19 cellular contexts compared by ENCODE assay signal in genomic region chr2:135947483-135947882, GRCh38. TPM values are rescaled to one million over a fixed set of nuclear protein-coding genes. Genes with fewer than 3 reads are reported as not detected.
DNase-seq lines count a peak whose midpoint lies in the region; ATAC-seq, FAIRE-seq and TF ChIP-seq lines count a peak whose summit lies in the region.
"Had no signal": no experiment of that assay in that cellular context is flagged by ENCODE, and none has a peak within 500 bp of the region (broad histone marks: within the 10 kb centered on the region; RNA-seq: fewer than 3 reads in every experiment).

No MANE protein-coding gene starts in this region.

- in situ Hi-C loops in GM12878 (cut with MboI), result no loop called here

- no peak for TF ChIP-seq POLR2A in breast epithelium (IDR thresholded peaks at IDR 0.05)
- TF ChIP-seq POLR2A in GM12878 (IDR thresholded peaks at IDR 0.05; ENCODE audit: low read depth, low read length), result no peak

- H3K4me1 Mint-ChIP-seq in MCF 10A (ENCODE audit: insufficient read depth, unreplicated experiment), result peaks cover 36% of the 10 kb centered on the region
- H3K4me1 Mint-ChIP-seq in activated naive CD8-positive, alpha-beta T cell treated with anti-CD3 and anti-CD28 coated beads, Interleukin-2, amount 50 U/mL, for 24 hours, result peaks cover 56% of the 10 kb centered on the region

- WGBS in GM12878 (ENCODE audit: insufficient coverage, insufficient replicate concordance, low lambda C conversion rate, missing lambda C conversion rate), result 71% methylated on average over 2 of the region's 2 CpGs
- 100% methylated on average over 2 of the region's 2 CpGs for WGBS in smooth muscle cell (ENCODE audit: low lambda C conversion rate)

- H3K36me3 ChIP-seq in breast epithelium, result no peaks in the 10 kb centered on the region
- H3K36me3 ChIP-seq in PC-3 (ENCODE audit: low read depth, low read length), result peaks cover 16% of the 10 kb centered on the region
- H3K36me3 ChIP-seq in GM12878 (ENCODE audit: control insufficient read depth in 2 of 2, insufficient read depth in 2 of 2, low read length in 1 of 2), result peaks cover 1 to 14% of the 10 kb centered on the region in 2 experiments; a peak in 3 of 4 replicates
- H3K36me3 ChIP-seq in smooth muscle cell (ENCODE audit: low read depth), result peaks cover 3% of the 10 kb centered on the region

- SMC1A ChIA-PET in GM12878 (lab: Charles Lee; ENCODE audit: uncharacterized antibody, unreplicated experiment), result interaction anchor here (0.7 to 2.7 kb wide), 13 partner anchors 9 to 434 kb away, joined by 3 to 28 read pairs (median 4); no protein-coding TSS in a partner anchor

- BruUV-seq in MCF 10A (replicated peaks; lab: Mats Ljungman, UMichigan) (no TSS peak), PC-3 (replicated peaks; lab: Mats Ljungman, UMichigan) (no TSS peak), GM12878 (replicated peaks; lab: Mats Ljungman, UMichigan) (no TSS peak)

- TF ChIP-seq RAD21 in GM12878 (IDR thresholded peaks at IDR 0.05; ENCODE audit: insufficient read depth, low read depth, low read length), result no peak

- H3K27me3 Mint-ChIP-seq in MCF 10A (ENCODE audit: insufficient read depth, unreplicated experiment), result no peaks in the 10 kb centered on the region
- no peaks in the 10 kb centered on the region for H3K27me3 Mint-ChIP-seq in activated naive CD8-positive, alpha-beta T cell treated with anti-CD3 and anti-CD28 coated beads, Interleukin-2, amount 50 U/mL, for 24 hours

- no peak for DNase-seq in MCF 10A (ENCODE audit: unreplicated experiment)
- no peak for DNase-seq in breast epithelium (ENCODE audit: low spot score in 2 of 2)
- no peak for DNase-seq in PC-3
- no peak for DNase-seq in GM12878 (ENCODE audit: low read depth, low spot score)
- DNase-seq in smooth muscle cell (lab: John Stamatoyannopoulos, UW; ENCODE audit: unreplicated experiment), result no peak
- DNase-seq in dedifferentiated amniotic fluid mesenchymal stem cell (ENCODE audit: extremely low spot score), result no peak
- DNase-seq in activated naive CD8-positive, alpha-beta T cell treated with anti-CD3 and anti-CD28 coated beads, Interleukin-2, amount 50 U/mL, for 24 hours, result no peak
- DNase-seq: DMS79, H7, KG1, NCI-H1436, NCI-H1930, NCI-H345, NCI-H524 treated with DMSO at 0.1 percent for 48 hours, Right ventricle myocardium superior, SK-N-SH had no signal

- TF ChIP-seq CTCF in MCF 10A (IDR thresholded peaks at IDR 0.05; ENCODE audit: unreplicated experiment) (no peak), breast epithelium (IDR thresholded peaks at IDR 0.05) (no peak), PC-3 (conservative IDR thresholded peaks at IDR 0.05; ENCODE audit: low read depth, low read length) (no peak), GM12878 (IDR thresholded peaks at IDR 0.05 in 2 of 3, conservative IDR thresholded peaks at IDR 0.05 in 1 of 3; ENCODE audit: control insufficient read depth in 2 of 3, extremely low read depth in 1 of 3, insufficient read depth in 1 of 3, low read depth in 3 of 3, low read length in 3 of 3) (no peak), smooth muscle cell (IDR thresholded peaks at IDR 0.05; ENCODE audit: borderline replicate concordance, insufficient read depth, poor library complexity, severe bottlenecking) (no peak)

- peaks cover 39% of the 10 kb centered on the region for H3K36me3 Mint-ChIP-seq in MCF 10A (ENCODE audit: insufficient read depth, unreplicated experiment)
- H3K36me3 Mint-ChIP-seq in activated naive CD8-positive, alpha-beta T cell treated with anti-CD3 and anti-CD28 coated beads, Interleukin-2, amount 50 U/mL, for 24 hours (ENCODE audit: low read depth), result peaks cover 52% of the 10 kb centered on the region

- H3K4me2 ChIP-seq in PC-3 (ENCODE audit: low read length), result peak overlapping the region; percentile 72; the same call in 1 of the 2 replicates
- no peak overlapping the region for H3K4me2 ChIP-seq in GM12878 (ENCODE audit: control insufficient read depth, insufficient read depth)
- H3K4me2 ChIP-seq in smooth muscle cell, result no peak overlapping the region
- H3K4me2 ChIP-seq: BLaER1, SK-N-SH had no signal

- H3K9ac ChIP-seq in PC-3 (ENCODE audit: low read length), result no peak overlapping the region
- no peak overlapping the region for H3K9ac ChIP-seq in GM12878 (ENCODE audit: control insufficient read depth, insufficient read depth, low read length)
- H3K9ac ChIP-seq in smooth muscle cell (ENCODE audit: low read depth), result no peak overlapping the region
- H3K9ac ChIP-seq: BLaER1, SK-N-SH had no signal

- ATAC-seq in PC-3 (no peak), GM12878 (peak; percentile 48), GM19467 (IDR thresholded peaks at IDR 0.05; ENCODE audit: unreplicated experiment) (no peak)
- no peak for ATAC-seq in activated naive CD8-positive, alpha-beta T cell treated with anti-CD3 and anti-CD28 coated beads, Interleukin-2, amount 50 U/mL, for 24 hours

- no peaks in the 10 kb centered on the region for H3K4me1 ChIP-seq in breast epithelium
- H3K4me1 ChIP-seq in PC-3 (ENCODE audit: insufficient read depth, low read length), result peaks cover 30% of the 10 kb centered on the region
- H3K4me1 ChIP-seq in GM12878 (ENCODE audit: control insufficient read depth, insufficient read depth, low read length), result peaks cover 3% of the 10 kb centered on the region
- H3K4me1 ChIP-seq in smooth muscle cell (ENCODE audit: low read depth), result peaks cover 6% of the 10 kb centered on the region
- H3K4me1 ChIP-seq: BLaER1 had no signal

- RAD21 ChIA-PET in GM12878 (lab: Charles Lee; ENCODE audit: unreplicated experiment), result interaction anchor here (0.7 to 3.8 kb wide), 10 partner anchors 11 to 184 kb away, joined by 3 to 19 read pairs (median 4); no protein-coding TSS in a partner anchor

- H3K27me3 ChIP-seq in breast epithelium (no peaks in the 10 kb centered on the region), PC-3 (ENCODE audit: low read length) (no peaks in the 10 kb centered on the region), GM12878 (replicated peaks in 1 of 2; ENCODE audit: control insufficient read depth in 2 of 2, insufficient read depth in 2 of 2, low read length in 1 of 2) (no peaks in the 10 kb centered on the region), smooth muscle cell (ENCODE audit: low read depth) (no peaks in the 10 kb centered on the region)
- H3K27me3 ChIP-seq: BLaER1 had no signal

- H3K4me3 Mint-ChIP-seq in MCF 10A (ENCODE audit: unreplicated experiment), result no peak overlapping the region
- H3K4me3 Mint-ChIP-seq in activated naive CD8-positive, alpha-beta T cell treated with anti-CD3 and anti-CD28 coated beads, Interleukin-2, amount 50 U/mL, for 24 hours, result no peak overlapping the region

- H3K27ac ChIP-seq in breast epithelium (no peak overlapping the region), PC-3 (ENCODE audit: low read length) (peak overlapping the region; percentile 93), GM12878 (ENCODE audit: control insufficient read depth, insufficient read depth) (no peak overlapping the region), smooth muscle cell (ENCODE audit: low read depth) (peak overlapping the region; percentile 95)
- H3K27ac ChIP-seq: BLaER1 had no signal

- TF ChIP-seq EP300 in GM12878 (IDR thresholded peaks at IDR 0.05; ENCODE audit: borderline replicate concordance in 1 of 2, control insufficient read depth in 1 of 2, low read depth in 2 of 2, low read length in 2 of 2), result no peak

- peak overlapping the region; percentile 97 for H3K27ac Mint-ChIP-seq in MCF 10A (ENCODE audit: low read depth, unreplicated experiment)
- no peak overlapping the region for H3K27ac Mint-ChIP-seq in activated naive CD8-positive, alpha-beta T cell treated with anti-CD3 and anti-CD28 coated beads, Interleukin-2, amount 50 U/mL, for 24 hours

- H3K4me3 ChIP-seq in breast epithelium (no peak overlapping the region), PC-3 (ENCODE audit: low read length) (no peak overlapping the region), GM12878 (no peak overlapping the region), smooth muscle cell (no peak overlapping the region)
- H3K4me3 ChIP-seq: BLaER1 had no signal

- peaks cover 8% of the 10 kb centered on the region for H3K9me3 Mint-ChIP-seq in MCF 10A (ENCODE audit: unreplicated experiment)
- H3K9me3 Mint-ChIP-seq in activated naive CD8-positive, alpha-beta T cell treated with anti-CD3 and anti-CD28 coated beads, Interleukin-2, amount 50 U/mL, for 24 hours, result peaks cover 3% of the 10 kb centered on the region

- no peaks in the 10 kb centered on the region for H4K20me1 ChIP-seq in PC-3 (ENCODE audit: low read length)
- H4K20me1 ChIP-seq in GM12878 (ENCODE audit: control insufficient read depth, insufficient read depth), result no peaks in the 10 kb centered on the region; the same call in 1 of the 2 replicates
- H4K20me1 ChIP-seq in smooth muscle cell (ENCODE audit: low read depth), result peaks cover 85% of the 10 kb centered on the region

- H3K9me3 ChIP-seq in breast epithelium, result no peaks in the 10 kb centered on the region
- H3K9me3 ChIP-seq in PC-3 (ENCODE audit: low read length), result no peaks in the 10 kb centered on the region
- peaks cover 4% of the 10 kb centered on the region; the same call in 2 of the 3 replicates for H3K9me3 ChIP-seq in GM12878 (replicated peaks; ENCODE audit: control insufficient read depth, insufficient read depth, low read length)
- H3K9me3 ChIP-seq in smooth muscle cell (replicated peaks; ENCODE audit: low read depth), result no peaks in the 10 kb centered on the region
- H3K9me3 ChIP-seq: SK-N-SH had no signal

- POLR2A ChIA-PET in MCF 10A (lab: Yijun Ruan, JAX), result interaction anchor here (0.5 to 3.2 kb wide), 5 partner anchors 12 to 197 kb away, joined by 3 to 35 read pairs (median 4); partner anchors contain the start of gene DARS1
- POLR2A ChIA-PET in PC-3 (lab: Charles Lee; ENCODE audit: unreplicated experiment), result no interaction called here
- POLR2A ChIA-PET in GM12878 (lab: Charles Lee), result interaction anchor here (0.5 to 1.9 kb wide), 17 partner anchors 11 to 966 kb away, joined by 3 to 6 read pairs (median 4); no protein-coding TSS in a partner anchor

- H3K79me2 ChIP-seq in PC-3 (ENCODE audit: low read length), result peaks cover 50% of the 10 kb centered on the region
- peaks cover 4% of the 10 kb centered on the region for H3K79me2 ChIP-seq in GM12878 (ENCODE audit: control insufficient read depth, insufficient read depth, low read length)
- peaks cover 80% of the 10 kb centered on the region for H3K79me2 ChIP-seq in smooth muscle cell (ENCODE audit: low read depth)

- H3F3A ChIP-seq in PC-3 (ENCODE audit: low read length, unreplicated experiment) (no peaks in the 10 kb centered on the region), smooth muscle cell (ENCODE audit: low read depth) (no peaks in the 10 kb centered on the region)

- CTCF ChIA-PET in MCF 10A (lab: Yijun Ruan, JAX) (interaction anchor here (0.6 to 0.7 kb wide), 2 partner anchors 28 to 166 kb away, joined by 3 read pairs; no protein-coding TSS in a partner anchor), PC-3 (lab: Charles Lee) (interaction anchor here (0.6 kb wide), 1 partner anchor 34 kb away, joined by 4 read pairs; no protein-coding TSS in a partner anchor), GM12878 (lab: Yijun Ruan, JAX) (interaction anchor here (0.7 to 1.8 kb wide), 10 partner anchors 9 to 437 kb away, joined by 3 to 6 read pairs (median 3); no protein-coding TSS in a partner anchor)

- FAIRE-seq in GM12878 (lab: Jason Lieb, UNC), result no peak
- FAIRE-seq: A204.1 had no signal

- H2AFZ ChIP-seq in PC-3 (ENCODE audit: low read length) (no peak overlapping the region), GM12878 (ENCODE audit: control insufficient read depth, low read depth, low read length) (no peak overlapping the region), smooth muscle cell (ENCODE audit: low read depth) (no peak overlapping the region)

- H3K9me2 ChIP-seq in PC-3 (replicated peaks; ENCODE audit: low read length), result no peaks in the 10 kb centered on the region
- H3K9me2 ChIP-seq: SK-N-SH had no signal

- intact Hi-C loops in MCF 10A (cut with micrococcal nuclease), result no loop called here
- intact Hi-C loops in breast epithelium (cut with DNase I; ENCODE audit: low total_unique reads), result no loop called here
- intact Hi-C loops in PC-3 (cut with micrococcal nuclease), result loop anchor here (5.0 kb wide), 1 partner anchor 1110 kb away; the partner anchor contains the start of gene ACMSD
- intact Hi-C loops in GM12878 (cut with micrococcal nuclease; ENCODE audit: unreplicated experiment), result no loop called here

RNA-seq across cellular contexts. Expression of gene DARS1, which starts 37.9 kb away (rescaled TPM):
- 52.8 and 66.5 TPM in 2 replicates for total RNA-seq in MCF 10A (2022)
- total RNA-seq in breast epithelium, result 100 to 1,000 TPM in 1 of 3 donors, 10 to 100 TPM in 2; 76.4 to 117 (median 86.7) TPM
- 56.7 and 78.6 TPM in 2 replicates for total RNA-seq in PC-3 (2014; rRNA removed)
- 304 and 337 TPM in 2 replicates for total RNA-seq in GM12878 (2013; cell fraction: nucleolus; rRNA removed)
- 91.0 and 119 TPM in 2 replicates for total RNA-seq in GM12878 (2014; rRNA removed)
- total RNA-seq in GM12878 (2014; rRNA removed; fragmentation: Illumina TruSeq; extraction: Trizol), result 136 and 141 TPM in 2 replicates
- 102 and 105 TPM in 2 replicates for total RNA-seq in GM12878 (2021)
- polyA plus RNA-seq in GM12878 (2011; ENCODE audit: low read depth), result 95.7 TPM
- 387 and 495 TPM in 2 replicates for polyA plus RNA-seq in GM12878 (2011; rRNA removed)
- 119 and 126 TPM in 2 replicates for polyA plus RNA-seq in GM12878 (2011; cell fraction: cytosol; rRNA removed)
- 126 and 130 TPM in 2 replicates for polyA plus RNA-seq in GM12878 (2011; cell fraction: nucleus; rRNA removed)
- polyA plus RNA-seq in GM12878 (2012), result 95.1 and 139 TPM in 2 replicates
- polyA plus RNA-seq in GM12878 (2014; fragmentation: Illumina TruSeq; extraction: Trizol), result 155 and 196 TPM in 2 replicates
- polyA plus RNA-seq in GM12878 (2014; fragmentation: Nextera tagmentation; extraction: Ambion mirVana), result 100 to 1,000 TPM; 102 to 134 TPM
- 79.7 and 93.1 TPM in 2 replicates for polyA plus RNA-seq in GM12878 (2014; rRNA removed)
- 100 to 1,000 TPM; 171 to 187 TPM for polyA plus RNA-seq in GM12878 (2016; fragmentation: Nextera tagmentation; extraction: Ambion mirVana)
- polyA minus RNA-seq in GM12878 (2011; rRNA and poly(A)+ RNA removed), result 158 and 297 TPM in 2 replicates
- 46.1 and 75.2 TPM in 2 replicates for polyA minus RNA-seq in GM12878 (2011; cell fraction: cytosol; rRNA and poly(A)+ RNA removed)
- 43.8 and 61.5 TPM in 2 replicates for polyA minus RNA-seq in GM12878 (2011; cell fraction: nucleus; rRNA and poly(A)+ RNA removed)
- total RNA-seq in smooth muscle cell, result 112 and 121 TPM in 2 replicates
- polyA plus RNA-seq in smooth muscle cell, result 110 and 119 TPM in 2 replicates

Comparison
In these comparisons a context has a peak if more than half of its experiments do, and no peak if none do; other contexts are left out.
1. H3K27ac ChIP-seq: peak in PC-3 (single experiment) and smooth muscle cell (single experiment); none in breast epithelium (0 of 2) and GM12878 (single experiment).